ENCODE assay signal across 20 cellular contexts in genomic region chr6:150320450-150320849, GRCh38. TPM values are rescaled to one million over a fixed set of nuclear protein-coding genes. Genes with fewer than 3 reads are reported as not detected.
A peak's percentile ranks its signal among the peaks of the same experiment; 100 is the strongest.
DNase-seq lines count a peak whose midpoint lies in the region; ATAC-seq and TF ChIP-seq lines count a peak whose summit lies in the region.
"Had no signal": no experiment of that assay in that cellular context is flagged by ENCODE, and none has a peak within 500 bp of the region (broad histone marks: within the 10 kb centered on the region; RNA-seq: fewer than 3 reads in every experiment).

No MANE protein-coding gene starts in this region.

- H3K27ac ChIP-seq in PC-3 (ENCODE audit: low read length), result no peak overlapping the region
- no peak overlapping the region for H3K27ac ChIP-seq in lower lobe of right lung
- H3K27ac ChIP-seq: epithelial cell of prostate, HL-60, neutrophil, PC-9, thyroid gland had no signal

- intact Hi-C loops in PC-3 (cut with micrococcal nuclease), result no loop called here
- intact Hi-C loops in lower lobe of right lung (cut with DNase I), result no loop called here

- BruUV-seq in PC-3 (replicated peaks; lab: Mats Ljungman, UMichigan), result no TSS peak

- H3K27ac Mint-ChIP-seq in mesothelial cell of epicardium, result no peak overlapping the region
- H3K27ac Mint-ChIP-seq: activated CD4-positive, alpha-beta T cell treated with anti-CD3 and anti-CD28 coated beads for 36 hours; dendritic cell treated with granulocyte-macrophage colony-stimulating factor and Interleukin-4, amounts not matched to agents 40 ng/mL and 50 ng/mL, for 4 days had no signal

- H3K9ac ChIP-seq in PC-3 (ENCODE audit: low read length), result no peak overlapping the region

- H3K4me1 ChIP-seq in PC-3 (ENCODE audit: insufficient read depth, low read length) (no peaks in the 10 kb centered on the region), lower lobe of right lung (peaks cover 26% of the 10 kb centered on the region)
- H3K4me1 ChIP-seq: BE2C had no signal

- H3K36me3 ChIP-seq in PC-3 (ENCODE audit: low read depth, low read length) (no peaks in the 10 kb centered on the region), lower lobe of right lung (no peaks in the 10 kb centered on the region)
- H3K36me3 ChIP-seq: BE2C, neutrophil, thyroid gland had no signal

- no peaks in the 10 kb centered on the region for H3K79me2 ChIP-seq in PC-3 (ENCODE audit: low read length)

- POLR2A ChIA-PET in PC-3 (lab: Charles Lee; ENCODE audit: unreplicated experiment), result no interaction called here

- no peaks in the 10 kb centered on the region for H4K20me1 ChIP-seq in PC-3 (ENCODE audit: low read length)

- H3K4me3 ChIP-seq in PC-3 (ENCODE audit: low read length) (no peak overlapping the region), fibroblast of the aortic adventitia (ENCODE audit: low read depth, low read length) (no peak overlapping the region), lower lobe of right lung (no peak overlapping the region)
- H3K4me3 ChIP-seq: GM12878, PC-9, smooth muscle cell, thyroid gland had no signal

- H3K4me1 Mint-ChIP-seq in mesothelial cell of epicardium, result peaks cover 2% of the 10 kb centered on the region
- H3K4me1 Mint-ChIP-seq: activated CD4-positive, alpha-beta T cell treated with anti-CD3 and anti-CD28 coated beads for 36 hours had no signal

- TF ChIP-seq CTCF in PC-3 (conservative IDR thresholded peaks at IDR 0.05; ENCODE audit: low read depth, low read length) (0 out of 2 replicates have a peak, but pooled peaks have one; percentile 16), fibroblast of the aortic adventitia (IDR thresholded peaks at IDR 0.05; ENCODE audit: insufficient read depth, low read length) (no peak), lower lobe of right lung (IDR thresholded peaks at IDR 0.05) (no peak), mesothelial cell of epicardium (IDR thresholded peaks at IDR 0.05; ENCODE audit: unreplicated experiment) (no peak)

- H3K27me3 Mint-ChIP-seq in mesothelial cell of epicardium (ENCODE audit: low read depth), result peaks cover 3% of the 10 kb centered on the region

- no peaks in the 10 kb centered on the region for H3K9me2 ChIP-seq in PC-3 (replicated peaks; ENCODE audit: low read length)

- no peak for DNase-seq in PC-3
- DNase-seq in fibroblast of the aortic adventitia (ENCODE audit: low read depth), result peak; percentile 46
- DNase-seq in lower lobe of right lung, result no peak
- DNase-seq in stromal cell of bone marrow (ENCODE audit: low read depth), result peak; percentile 83
- no peak for DNase-seq in activated naive CD4-positive, alpha-beta T cell (lab: John Stamatoyannopoulos, UW)
- no peak for DNase-seq in OCI-M2 (lab: John Stamatoyannopoulos, UW; ENCODE audit: unreplicated experiment)
- DNase-seq in mesothelial cell of epicardium (ENCODE audit: low spot score in 2 of 2, unreplicated experiment in 2 of 2), result no peak
- DNase-seq: activated CD4-positive, alpha-beta T cell treated with anti-CD3 and anti-CD28 coated beads for 36 hours; activated gamma-delta T cell treated with Interleukin-2 at 50 U/mL for 16 hours; BE2C; NCI-H1105; PC-9 had no signal

- H3K9me3 ChIP-seq in PC-3 (ENCODE audit: low read length) (no peaks in the 10 kb centered on the region), lower lobe of right lung (no peaks in the 10 kb centered on the region)
- H3K9me3 ChIP-seq: BE2C, neutrophil, thyroid gland had no signal

- H3K9me3 Mint-ChIP-seq in mesothelial cell of epicardium, result no peaks in the 10 kb centered on the region
- H3K9me3 Mint-ChIP-seq: dendritic cell treated with granulocyte-macrophage colony-stimulating factor and Interleukin-4, amounts not matched to agents 40 ng/mL and 50 ng/mL, for 4 days had no signal

- H2AFZ ChIP-seq in PC-3 (ENCODE audit: low read length), result no peak overlapping the region
- H2AFZ ChIP-seq: PC-9 had no signal

- no peak overlapping the region for H3K4me3 Mint-ChIP-seq in mesothelial cell of epicardium
- H3K4me3 Mint-ChIP-seq: activated CD4-positive, alpha-beta T cell treated with anti-CD3 and anti-CD28 coated beads for 36 hours; dendritic cell treated with granulocyte-macrophage colony-stimulating factor and Interleukin-4, amounts not matched to agents 40 ng/mL and 50 ng/mL, for 4 days had no signal

- CTCF ChIA-PET in PC-3 (lab: Charles Lee), result no interaction called here

- ATAC-seq in PC-3 (no peak), lower lobe of right lung (peak; percentile 43 to 51), GM18870 (IDR thresholded peaks at IDR 0.05; ENCODE audit: unreplicated experiment) (no peak)
- ATAC-seq: activated CD4-positive, alpha-beta T cell treated with anti-CD3 and anti-CD28 coated beads for 36 hours; GM12878 had no signal

- no peaks in the 10 kb centered on the region for H3K27me3 ChIP-seq in PC-3 (ENCODE audit: low read length)
- H3K27me3 ChIP-seq in lower lobe of right lung (ENCODE audit: low read depth), result no peaks in the 10 kb centered on the region
- H3K27me3 ChIP-seq: BE2C, neutrophil, thyroid gland had no signal

- no peaks in the 10 kb centered on the region for H3F3A ChIP-seq in PC-3 (ENCODE audit: low read length, unreplicated experiment)

- H3K36me3 Mint-ChIP-seq in mesothelial cell of epicardium, result no peaks in the 10 kb centered on the region

- no peak overlapping the region for H3K4me2 ChIP-seq in PC-3 (ENCODE audit: low read length)
- H3K4me2 ChIP-seq: PC-9, smooth muscle cell had no signal

RNA-seq across cellular contexts. Expression of gene IYD, which starts 48.4 kb away (rescaled TPM):
- 0.04 TPM in 1 of 2 replicates, not detected in the other for total RNA-seq in PC-3 (2014; rRNA removed)
- total RNA-seq in fibroblast of the aortic adventitia (ENCODE audit: low replicate concordance), result under 0.01 TPM in 1 of 2 replicates, not detected in the other
- 1.9 TPM for total RNA-seq in lower lobe of right lung
- total RNA-seq in mesothelial cell of epicardium, result not detected in 3 replicates
- total RNA-seq: activated CD4-positive, alpha-beta T cell treated with anti-CD3 and anti-CD28 coated beads for 36 hours; GM12878; PC-9; smooth muscle cell had no signal

Comparison
In these comparisons a context has a peak if more than half of its experiments do, and no peak if none do; other contexts are left out.
1. ATAC-seq: peak in lower lobe of right lung (2 of 2); none in PC-3 (single experiment) and GM18870 (single experiment).
2. DNase-seq: peak in fibroblast of the aortic adventitia (single experiment) and stromal cell of bone marrow (single experiment); none in PC-3 (single experiment), lower lobe of right lung (single experiment), activated naive CD4-positive, alpha-beta T cell (0 of 4), OCI-M2 (single experiment) and mesothelial cell of epicardium (0 of 2).